15 cellular contexts compared by ENCODE assay signal in the genomic region with DNA sequence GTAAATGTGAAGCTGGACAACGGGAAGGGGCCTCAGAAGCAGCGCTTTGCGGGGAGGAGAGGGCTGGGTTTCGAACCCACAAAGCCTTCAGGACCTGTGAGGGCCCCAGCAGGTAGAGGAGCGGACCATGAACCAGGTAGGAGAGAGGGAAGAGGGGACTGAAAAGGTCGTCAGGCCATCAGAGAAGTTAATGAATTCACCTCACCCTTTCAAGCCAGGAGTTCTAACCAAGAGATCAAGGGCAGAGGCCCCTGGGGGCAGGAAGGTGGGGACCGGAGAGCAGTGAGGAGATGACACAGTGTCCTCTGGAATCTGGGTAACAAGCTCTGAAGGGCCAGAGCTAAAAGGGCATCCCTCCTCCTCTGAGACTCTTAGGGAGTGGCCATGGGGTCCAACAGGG. TPM values are rescaled to one million over a fixed set of nuclear protein-coding genes. Genes with fewer than 3 reads are reported as not detected.
DNase-seq lines count a peak whose midpoint lies in the region; ATAC-seq lines count a peak whose summit lies in the region.
"Had no signal": no experiment of that assay in that cellular context is flagged by ENCODE, and none has a peak within 500 bp of the region (broad histone marks: within the 10 kb centered on the region; RNA-seq: fewer than 3 reads in every experiment).

No MANE protein-coding gene starts in this region.

- peak overlapping the region; percentile 26 for H3K27ac Mint-ChIP-seq in stimulated activated naive CD8-positive, alpha-beta T cell treated with anti-CD3 and anti-CD28 coated beads, Interleukin-15, Interleukin-2, amounts not matched to agents 100 ng/mL and 50 ng/mL, for 24 hours
- H3K27ac Mint-ChIP-seq: B cell had no signal

- H3K27me3 Mint-ChIP-seq in stimulated activated naive CD8-positive, alpha-beta T cell treated with anti-CD3 and anti-CD28 coated beads, Interleukin-15, Interleukin-2, amounts not matched to agents 100 ng/mL and 50 ng/mL, for 24 hours, result no peaks in the 10 kb centered on the region
- H3K27me3 Mint-ChIP-seq: B cell had no signal

- no peaks in the 10 kb centered on the region for H3K9me3 Mint-ChIP-seq in stimulated activated naive CD8-positive, alpha-beta T cell treated with anti-CD3 and anti-CD28 coated beads, Interleukin-15, Interleukin-2, amounts not matched to agents 100 ng/mL and 50 ng/mL, for 24 hours

- H3K4me1 Mint-ChIP-seq in stimulated activated naive CD8-positive, alpha-beta T cell treated with anti-CD3 and anti-CD28 coated beads, Interleukin-15, Interleukin-2, amounts not matched to agents 100 ng/mL and 50 ng/mL, for 24 hours (ENCODE audit: low read depth), result no peaks in the 10 kb centered on the region
- H3K4me1 Mint-ChIP-seq: B cell had no signal

- peak; percentile 16 for DNase-seq in activated CD4-positive, CD25-positive, alpha-beta regulatory T cell treated with anti-CD3 and anti-CD28 coated beads, Interleukin-2, amount 50 U/mL, for 72 hours
- no peak for DNase-seq in stimulated activated naive CD8-positive, alpha-beta T cell treated with anti-CD3 and anti-CD28 coated beads, Interleukin-15, Interleukin-2, amounts not matched to agents 100 U/mL and 50 U/mL, for 24 hours
- DNase-seq in mesenteric fat pad (ENCODE audit: low spot score) (peak; percentile 73), left cardiac atrium (no peak)
- DNase-seq: KG1, MG63, NCI-H2029, NCI-H446, NCI-H524 treated with DMSO at 0.1 percent for 48 hours, NCI-H774 had no signal

- no peak for ATAC-seq in activated CD4-positive, CD25-positive, alpha-beta regulatory T cell treated with anti-CD3 and anti-CD28 coated beads, Interleukin-2, amount 50 U/mL, for 24 hours
- ATAC-seq in stimulated activated naive CD8-positive, alpha-beta T cell treated with anti-CD3 and anti-CD28 coated beads, Interleukin-15, Interleukin-2, amounts not matched to agents 100 U/mL and 50 U/mL, for 24 hours, result no peak
- ATAC-seq in HG03457 (IDR thresholded peaks at IDR 0.05; ENCODE audit: unreplicated experiment) (no peak), esophagus mucosa (no peak), left cardiac atrium (no peak)

- no peak overlapping the region for H3K4me3 Mint-ChIP-seq in stimulated activated naive CD8-positive, alpha-beta T cell treated with anti-CD3 and anti-CD28 coated beads, Interleukin-15, Interleukin-2, amounts not matched to agents 100 ng/mL and 50 ng/mL, for 24 hours
- H3K4me3 Mint-ChIP-seq: B cell had no signal

- intact Hi-C loops in left cardiac atrium (cut with DNase I), result no loop called here

- no peaks in the 10 kb centered on the region for H3K36me3 Mint-ChIP-seq in stimulated activated naive CD8-positive, alpha-beta T cell treated with anti-CD3 and anti-CD28 coated beads, Interleukin-15, Interleukin-2, amounts not matched to agents 100 ng/mL and 50 ng/mL, for 24 hours (ENCODE audit: low read depth)

RNA-seq across cellular contexts. Expression of a gene that starts 2.5 kb away (rescaled TPM):
- total RNA-seq in mesenteric fat pad (not detected), esophagus mucosa (not detected), left cardiac atrium (not detected)
- total RNA-seq: B cell had no signal

RNA-seq across cellular contexts. Expression of a gene that starts 19.4 kb away (rescaled TPM):
- total RNA-seq in mesenteric fat pad (41.6 TPM), esophagus mucosa (4.3 TPM), left cardiac atrium (10 to 100 TPM in 1 of 2 donors, 1 to 10 TPM in 1; 7.1 to 18.2 TPM)

RNA-seq across cellular contexts. Expression of a gene that starts 45.8 kb away (rescaled TPM):
- total RNA-seq in mesenteric fat pad (not detected), esophagus mucosa (not detected), left cardiac atrium (not detected)
- total RNA-seq: B cell had no signal

Comparison
In these comparisons a context has a peak if more than half of its experiments do, and no peak if none do; other contexts are left out.
1. DNase-seq: peak in activated CD4-positive, CD25-positive, alpha-beta regulatory T cell treated with anti-CD3 and anti-CD28 coated beads, Interleukin-2, amount 50 U/mL, for 72 hours (single experiment) and mesenteric fat pad (single experiment); none in stimulated activated naive CD8-positive, alpha-beta T cell treated with anti-CD3 and anti-CD28 coated beads, Interleukin-15, Interleukin-2, amounts not matched to agents 100 U/mL and 50 U/mL, for 24 hours (single experiment) and left cardiac atrium (single experiment).